9 cellular contexts compared by ENCODE assay signal in the genomic region with DNA sequence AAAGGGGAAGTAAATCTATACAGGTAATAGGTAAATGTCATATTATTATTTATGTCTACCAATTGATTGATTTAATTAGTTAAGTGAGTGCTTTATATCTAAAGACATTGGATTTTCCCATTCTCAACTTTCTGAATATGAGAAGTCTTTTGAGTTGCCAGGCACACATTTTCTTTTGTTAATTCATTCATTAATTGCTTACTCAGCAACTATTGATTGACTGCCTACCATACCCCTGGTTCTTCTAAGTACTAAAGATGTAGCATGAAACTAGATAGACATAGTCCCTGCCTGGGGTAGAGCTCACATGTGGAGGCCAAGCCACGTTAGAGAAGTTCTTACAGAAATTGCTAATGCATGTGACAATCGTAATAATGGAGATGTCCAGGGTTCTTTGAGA.
"Had no signal": no experiment of that assay in that cellular context is flagged by ENCODE, and none has a peak within 500 bp of the region (broad histone marks: within the 10 kb centered on the region; RNA-seq: fewer than 3 reads in every experiment).

No MANE protein-coding gene starts in this region.

- ATAC-seq: GM23338, HCT116 had no signal

- H3K27ac ChIP-seq: KMS-11 had no signal

- H3K9ac ChIP-seq: KMS-11 had no signal

- H3K4me2 ChIP-seq: GM23338, KMS-11 had no signal

- DNase-seq: H7, HFFc6, Karpas-422, KBM-7 had no signal

- H3K4me3 ChIP-seq: GM23338, HAP-1 had no signal

- H3K36me3 ChIP-seq: HAP-1 had no signal

- H2AFZ ChIP-seq: GM23338 had no signal

- H3K9me3 ChIP-seq: HAP-1 had no signal

- FAIRE-seq: HTR-8/SVneo had no signal
